Comparison of ENCODE assay signal across 1 cellular context in genomic region chr18:9575558-9575957, GRCh38.
A peak's percentile ranks its signal among the peaks of the same experiment; 100 is the strongest.
TF ChIP-seq lines count a peak whose summit lies in the region.

No MANE protein-coding gene starts in this region.

TF ChIP-seq in HepG2, 621 proteins besides CTCF, POLR2A, EP300 and RAD21 (continued from another document and continues in another):
- TF ChIP-seq TRAFD1 (CRISPR knock-in tag; IDR thresholded peaks at IDR 0.05; ENCODE audit: borderline replicate concordance) (no peak), ZFX (CRISPR knock-in tag; IDR thresholded peaks at IDR 0.05; ENCODE audit: low read depth) (no peak; the same call in 1 of the 2 replicates), ZNF530 (CRISPR knock-in tag; IDR thresholded peaks at IDR 0.05; ENCODE audit: low read depth) (no peak), PRDM15 (CRISPR knock-in tag; IDR thresholded peaks at IDR 0.05) (no peak), ZNF460 (CRISPR knock-in tag; IDR thresholded peaks at IDR 0.05; ENCODE audit: borderline replicate concordance) (no peak), KLF11 (CRISPR knock-in tag; IDR thresholded peaks at IDR 0.05) (no peak), NR2F1 (CRISPR knock-in tag; IDR thresholded peaks at IDR 0.05) (no peak; a peak in 1 of 4 replicates), ZNF431 (CRISPR knock-in tag; IDR thresholded peaks at IDR 0.05; ENCODE audit: borderline replicate concordance, low read depth) (no peak), RARA (CRISPR knock-in tag; IDR thresholded peaks at IDR 0.05) (peak; percentile 62), ZNF749 (CRISPR knock-in tag; IDR thresholded peaks at IDR 0.05; ENCODE audit: borderline replicate concordance) (no peak), ZNF776 (CRISPR knock-in tag; IDR thresholded peaks at IDR 0.05) (no peak), ATM (IDR thresholded peaks at IDR 0.05; ENCODE audit: borderline replicate concordance) (no peak), GTF3A (CRISPR knock-in tag; conservative IDR thresholded peaks at IDR 0.05) (no peak), MLX (CRISPR knock-in tag; IDR thresholded peaks at IDR 0.05) (no peak), PATZ1 (CRISPR knock-in tag; IDR thresholded peaks at IDR 0.05) (no peak), GTF2F1 (IDR thresholded peaks at IDR 0.05; ENCODE audit: low read length) (no peak), ZNF256 (CRISPR knock-in tag; conservative IDR thresholded peaks at IDR 0.05) (no peak), ARHGAP35 (CRISPR knock-in tag; IDR thresholded peaks at IDR 0.05; ENCODE audit: borderline replicate concordance) (no peak), PITX1 (CRISPR knock-in tag; IDR thresholded peaks at IDR 0.05) (no peak), POLR2AphosphoS5 (IDR thresholded peaks at IDR 0.05; ENCODE audit: low read depth, low read length) (no peak), NFATC3 (CRISPR knock-in tag; IDR thresholded peaks at IDR 0.05) (no peak), ZNF83 (CRISPR knock-in tag; IDR thresholded peaks at IDR 0.05; ENCODE audit: borderline replicate concordance) (no peak), SPEN (CRISPR knock-in tag; IDR thresholded peaks at IDR 0.05; ENCODE audit: low read depth) (no peak), ZNF562 (CRISPR knock-in tag; IDR thresholded peaks at IDR 0.05; ENCODE audit: borderline replicate concordance) (no peak), RFX3 (CRISPR knock-in tag; IDR thresholded peaks at IDR 0.05) (no peak), ZFP36 (IDR thresholded peaks at IDR 0.05; ENCODE audit: borderline replicate concordance, low read depth, low read length, partially characterized antibody) (no peak), FOXO1 (CRISPR knock-in tag; IDR thresholded peaks at IDR 0.05) (peak; percentile 44; the same call in 1 of the 2 replicates), ZNF747 (CRISPR knock-in tag; IDR thresholded peaks at IDR 0.05; ENCODE audit: borderline replicate concordance) (no peak), KLF16 (CRISPR knock-in tag; IDR thresholded peaks at IDR 0.05) (peak in 1 of 2 experiments; percentile 52; a peak in 1 of 4 replicates), ZBTB39 (CRISPR knock-in tag; IDR thresholded peaks at IDR 0.05) (no peak), ZNF468 (CRISPR knock-in tag; IDR thresholded peaks at IDR 0.05) (no peak), ZNF260 (CRISPR knock-in tag; IDR thresholded peaks at IDR 0.05; ENCODE audit: borderline replicate concordance, low read depth) (no peak), ZSCAN5A (CRISPR knock-in tag; IDR thresholded peaks at IDR 0.05; ENCODE audit: borderline replicate concordance) (no peak), HNRNPLL (IDR thresholded peaks at IDR 0.05; ENCODE audit: low read depth, low read length, poor library complexity, severe bottlenecking) (no peak), ZC3H13 (CRISPR knock-in tag; IDR thresholded peaks at IDR 0.05) (no peak), ZNF446 (CRISPR knock-in tag; IDR thresholded peaks at IDR 0.05) (no peak), CREM (IDR thresholded peaks at IDR 0.05) (no peak), CREM (CRISPR knock-in tag; IDR thresholded peaks at IDR 0.05) (no peak), ZNF572 (CRISPR knock-in tag; IDR thresholded peaks at IDR 0.05) (no peak), CBX5 (CRISPR knock-in tag; IDR thresholded peaks at IDR 0.05; ENCODE audit: borderline replicate concordance) (no peak), DDIT3 (CRISPR knock-in tag; IDR thresholded peaks at IDR 0.05) (no peak), GPBP1L1 (CRISPR knock-in tag; IDR thresholded peaks at IDR 0.05) (no peak)
- TF ChIP-seq, protein P1, sequence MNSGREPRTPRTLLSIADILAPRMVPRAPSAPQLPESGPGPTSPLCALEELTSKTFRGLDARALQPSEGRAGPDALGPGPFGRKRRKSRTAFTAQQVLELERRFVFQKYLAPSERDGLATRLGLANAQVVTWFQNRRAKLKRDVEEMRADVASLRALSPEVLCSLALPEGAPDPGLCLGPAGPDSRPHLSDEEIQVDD (CRISPR knock-in tag; IDR thresholded peaks at IDR 0.05; ENCODE audit: borderline replicate concordance), result no peak
- TF ChIP-seq, protein P2, sequence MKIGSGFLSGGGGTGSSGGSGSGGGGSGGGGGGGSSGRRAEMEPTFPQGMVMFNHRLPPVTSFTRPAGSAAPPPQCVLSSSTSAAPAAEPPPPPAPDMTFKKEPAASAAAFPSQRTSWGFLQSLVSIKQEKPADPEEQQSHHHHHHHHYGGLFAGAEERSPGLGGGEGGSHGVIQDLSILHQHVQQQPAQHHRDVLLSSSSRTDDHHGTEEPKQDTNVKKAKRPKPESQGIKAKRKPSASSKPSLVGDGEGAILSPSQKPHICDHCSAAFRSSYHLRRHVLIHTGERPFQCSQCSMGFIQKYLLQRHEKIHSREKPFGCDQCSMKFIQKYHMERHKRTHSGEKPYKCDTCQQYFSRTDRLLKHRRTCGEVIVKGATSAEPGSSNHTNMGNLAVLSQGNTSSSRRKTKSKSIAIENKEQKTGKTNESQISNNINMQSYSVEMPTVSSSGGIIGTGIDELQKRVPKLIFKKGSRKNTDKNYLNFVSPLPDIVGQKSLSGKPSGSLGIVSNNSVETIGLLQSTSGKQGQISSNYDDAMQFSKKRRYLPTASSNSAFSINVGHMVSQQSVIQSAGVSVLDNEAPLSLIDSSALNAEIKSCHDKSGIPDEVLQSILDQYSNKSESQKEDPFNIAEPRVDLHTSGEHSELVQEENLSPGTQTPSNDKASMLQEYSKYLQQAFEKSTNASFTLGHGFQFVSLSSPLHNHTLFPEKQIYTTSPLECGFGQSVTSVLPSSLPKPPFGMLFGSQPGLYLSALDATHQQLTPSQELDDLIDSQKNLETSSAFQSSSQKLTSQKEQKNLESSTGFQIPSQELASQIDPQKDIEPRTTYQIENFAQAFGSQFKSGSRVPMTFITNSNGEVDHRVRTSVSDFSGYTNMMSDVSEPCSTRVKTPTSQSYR (CRISPR knock-in tag; IDR thresholded peaks at IDR 0.05; ENCODE audit: borderline replicate concordance), result no peak
- TF ChIP-seq, protein P3, sequence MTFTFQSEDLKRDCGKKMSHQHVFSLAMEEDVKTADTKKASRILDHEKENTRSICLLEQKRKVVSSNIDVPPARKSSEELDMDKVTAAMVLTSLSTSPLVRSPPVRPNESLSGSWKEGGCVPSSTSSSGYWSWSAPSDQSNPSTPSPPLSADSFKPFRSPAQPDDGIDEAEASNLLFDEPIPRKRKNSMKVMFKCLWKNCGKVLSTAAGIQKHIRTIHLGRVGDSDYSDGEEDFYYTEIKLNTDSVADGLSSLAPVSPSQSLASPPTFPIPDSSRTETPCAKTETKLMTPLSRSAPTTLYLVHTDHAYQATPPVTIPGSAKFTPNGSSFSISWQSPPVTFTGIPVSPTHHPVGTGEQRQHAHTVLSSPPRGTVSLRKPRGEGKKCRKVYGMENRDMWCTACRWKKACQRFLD (CRISPR knock-in tag; IDR thresholded peaks at IDR 0.05; ENCODE audit: borderline replicate concordance), result no peak
- TF ChIP-seq, protein P4, sequence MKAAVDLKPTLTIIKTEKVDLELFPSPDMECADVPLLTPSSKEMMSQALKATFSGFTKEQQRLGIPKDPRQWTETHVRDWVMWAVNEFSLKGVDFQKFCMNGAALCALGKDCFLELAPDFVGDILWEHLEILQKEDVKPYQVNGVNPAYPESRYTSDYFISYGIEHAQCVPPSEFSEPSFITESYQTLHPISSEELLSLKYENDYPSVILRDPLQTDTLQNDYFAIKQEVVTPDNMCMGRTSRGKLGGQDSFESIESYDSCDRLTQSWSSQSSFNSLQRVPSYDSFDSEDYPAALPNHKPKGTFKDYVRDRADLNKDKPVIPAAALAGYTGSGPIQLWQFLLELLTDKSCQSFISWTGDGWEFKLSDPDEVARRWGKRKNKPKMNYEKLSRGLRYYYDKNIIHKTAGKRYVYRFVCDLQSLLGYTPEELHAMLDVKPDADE (CRISPR knock-in tag; IDR thresholded peaks at IDR 0.05), result no peak
